8 cellular contexts compared by ENCODE assay signal in the genomic region with DNA sequence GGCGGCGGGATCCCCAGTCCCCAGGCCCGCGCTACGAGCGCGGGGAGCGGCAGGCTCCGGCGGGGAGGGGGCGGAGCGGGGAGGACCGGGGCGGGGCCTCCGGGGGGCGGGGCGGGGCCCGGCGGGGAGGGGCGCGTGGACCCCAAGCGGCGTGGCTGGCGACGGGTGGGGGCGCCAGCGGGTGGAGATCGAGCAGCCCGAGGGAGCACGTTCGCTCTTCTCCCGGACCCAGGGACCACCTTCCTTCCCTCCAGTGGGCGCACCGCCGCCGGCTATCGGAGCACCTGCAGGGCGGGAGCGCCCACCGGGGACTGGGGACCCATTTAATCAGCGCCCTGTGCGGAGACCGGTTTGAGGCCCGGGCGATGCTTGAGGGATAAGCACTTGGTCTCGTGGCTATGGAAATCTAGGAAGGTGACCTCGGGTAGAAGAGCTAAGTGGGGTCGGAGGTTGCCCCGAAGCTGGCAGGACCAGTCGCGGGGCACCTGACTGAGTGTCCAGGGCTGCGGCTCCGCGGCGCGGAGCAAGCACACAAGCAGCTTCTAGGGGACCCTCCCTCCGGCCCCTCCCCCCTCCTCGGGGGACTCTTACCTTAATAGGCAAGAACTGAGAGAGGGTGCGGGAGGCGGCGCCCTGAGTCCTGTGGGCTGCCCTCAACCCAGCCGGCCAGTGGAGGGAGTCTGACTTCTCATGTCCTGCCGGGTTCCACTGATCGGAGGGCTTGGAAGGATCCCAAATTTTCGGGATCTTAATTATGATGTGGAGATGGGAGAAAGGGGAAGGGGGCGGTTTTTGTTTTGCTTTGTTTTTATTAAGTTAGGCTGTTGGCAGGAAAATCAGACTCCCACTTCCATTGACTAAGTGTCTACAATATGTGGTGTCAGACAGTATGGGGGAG. TPM values are rescaled to one million over a fixed set of nuclear protein-coding genes. Genes with fewer than 3 reads are reported as not detected.
DNase-seq lines count a peak whose midpoint lies in the region; ATAC-seq, FAIRE-seq and TF ChIP-seq lines count a peak whose summit lies in the region.

A gene (minus strand): TSS at position 61 of the 898 bp plus-strand sequence. CDS start 71 bp downstream, outside the sequence.

- no peaks in the 10 kb centered on the region for H3K9me3 Mint-ChIP-seq in activated naive CD8-positive, alpha-beta T cell (ENCODE audit: low read depth)

- no peaks in the 10 kb centered on the region for H3K27me3 Mint-ChIP-seq in activated naive CD8-positive, alpha-beta T cell

- peak within 1 kb of the TSS; percentile 84 for H3K4me3 Mint-ChIP-seq in activated naive CD8-positive, alpha-beta T cell

- H3K4me1 ChIP-seq in right cardiac atrium (ENCODE audit: control insufficient read depth, insufficient read depth, low read length) = peaks cover 3% of the 10 kb centered on the region

- H3K4me3 ChIP-seq in right cardiac atrium (ENCODE audit: low read length) = peak within 1 kb of the TSS; percentile 74

- H3K27ac ChIP-seq in right cardiac atrium (ENCODE audit: low read length) = peak within 1 kb of the TSS; percentile 79

- TF ChIP-seq POLR2A in GM12891 (IDR thresholded peaks at IDR 0.05; ENCODE audit: low read depth, low read length) = no peak

- H3K4me1 Mint-ChIP-seq in activated naive CD8-positive, alpha-beta T cell (ENCODE audit: low read depth) = peaks cover 43% of the 10 kb centered on the region

- H3K27ac Mint-ChIP-seq in activated naive CD8-positive, alpha-beta T cell = no peak within 1 kb of the TSS

- H3K36me3 Mint-ChIP-seq in activated naive CD8-positive, alpha-beta T cell = no peaks in the 10 kb centered on the region

- intact Hi-C loops in right cardiac atrium (cut with DNase I) = no loop called here

- no peaks in the 10 kb centered on the region for H3K27me3 ChIP-seq in right cardiac atrium (ENCODE audit: control insufficient read depth, insufficient read depth)

- DNase-seq in GM12891 (ENCODE audit: insufficient read length, low spot score) = peak; percentile 32
- peak; percentile 52 for DNase-seq in RPMI7951 (ENCODE audit: low read depth)
- DNase-seq in right cardiac atrium = peak; percentile 82 to 91 (median 91)
- peak; percentile 34 for DNase-seq in renal cortical epithelial cell (ENCODE audit: low read depth)
- no peak for DNase-seq in KG1 (lab: John Stamatoyannopoulos, UW)
- no peak for DNase-seq in HPDE6-E6E7 (ENCODE audit: extremely low spot score)

- ATAC-seq in right cardiac atrium (peak; percentile 92 to 94), GM21360 (IDR thresholded peaks at IDR 0.05; ENCODE audit: unreplicated experiment) (no peak)

- H3K9me3 ChIP-seq in right cardiac atrium (ENCODE audit: control insufficient read depth, low read length) = no peaks in the 10 kb centered on the region

- WGBS in right cardiac atrium = under 1% methylated on average over 66 of the region's 66 CpGs

- no peak for FAIRE-seq in GM12891 (lab: Jason Lieb, UNC)

TF ChIP-seq in GM12891, 5 proteins besides CTCF, POLR2A, EP300 and RAD21:
- no peak for TF ChIP-seq SPI1 (IDR thresholded peaks at IDR 0.05; ENCODE audit: low read depth, low read length)
- no peak for TF ChIP-seq POLR2AphosphoS5 (IDR thresholded peaks at IDR 0.05; ENCODE audit: low read depth, low read length)
- no peak for TF ChIP-seq TAF1 (IDR thresholded peaks at IDR 0.05; ENCODE audit: low read depth, low read length)
- TF ChIP-seq POU2F2 (IDR thresholded peaks at IDR 0.05; ENCODE audit: low read depth, low read length) = no peak
- no peak for TF ChIP-seq PAX5 (IDR thresholded peaks at IDR 0.05; ENCODE audit: insufficient read depth, low read length, severe bottlenecking)

RNA-seq across cellular contexts. Expression of the gene that starts here (rescaled TPM):
- polyA plus RNA-seq in GM12891 (2012; ENCODE audit: low read depth, missing spikeins) = 0.13 TPM
- 0.49 and 1.4 TPM in 2 replicates for total RNA-seq in RPMI7951 (2014; rRNA removed; shearing (Covaris generic))
- total RNA-seq in right cardiac atrium (10 to 100 TPM in 3 of 4 donors, 1 to 10 TPM in 1; 9.5 to 17.4 (median 13.9) TPM), renal cortical epithelial cell (9.8 and 14.1 TPM in 2 replicates)
- polyA plus RNA-seq in right cardiac atrium = 6.5 TPM

Comparison
In these comparisons a context has a peak if more than half of its experiments do, and no peak if none do; other contexts are left out.
1. DNase-seq: peak in GM12891 (single experiment), RPMI7951 (single experiment), right cardiac atrium (3 of 3) and renal cortical epithelial cell (single experiment); none in KG1 (single experiment) and HPDE6-E6E7 (single experiment).